Comparison of ENCODE assay signal across 2 cellular contexts in genomic region chr16:86591270-86591669, GRCh38.
TF ChIP-seq lines count a peak whose summit lies in the region.

No MANE protein-coding gene starts in this region.

TF ChIP-seq in HepG2, 621 proteins besides CTCF, POLR2A, EP300 and RAD21:
- peak; percentile 27 for TF ChIP-seq ZNF282 (IDR thresholded peaks at IDR 0.05; ENCODE audit: partially characterized antibody)
- peak; percentile 98 for TF ChIP-seq CREB1 (IDR thresholded peaks at IDR 0.05)
- TF ChIP-seq CREB1 (CRISPR knock-in tag; IDR thresholded peaks at IDR 0.05), result no peak
- TF ChIP-seq TCF12 (IDR thresholded peaks at IDR 0.05), result no peak
- TF ChIP-seq TCF12 (CRISPR knock-in tag; IDR thresholded peaks at IDR 0.05), result no peak
- TF ChIP-seq FOXP1 (IDR thresholded peaks at IDR 0.05), result 0 out of 2 replicates have a peak, but pooled peaks have one; percentile 21
- TF ChIP-seq FOXP1 (CRISPR knock-in tag; IDR thresholded peaks at IDR 0.05), result no peak
- 0 out of 2 replicates have a peak, but pooled peaks have one; percentile 38 for TF ChIP-seq ATF7 (IDR thresholded peaks at IDR 0.05)
- no peak for TF ChIP-seq ATF7 (CRISPR knock-in tag; IDR thresholded peaks at IDR 0.05)
- 0 out of 2 replicates have a peak, but pooled peaks have one; percentile 68 for TF ChIP-seq ZNF207 (IDR thresholded peaks at IDR 0.05; ENCODE audit: borderline replicate concordance)
- TF ChIP-seq LCORL (IDR thresholded peaks at IDR 0.05), result peak; percentile 48; the same call in 1 of the 2 replicates
- TF ChIP-seq LCORL (CRISPR knock-in tag; IDR thresholded peaks at IDR 0.05), result no peak
- peak; percentile 65 for TF ChIP-seq PHB2 (IDR thresholded peaks at IDR 0.05; ENCODE audit: partially characterized antibody)
- no peak for TF ChIP-seq ETV6 (CRISPR knock-in tag; conservative IDR thresholded peaks at IDR 0.05)

TF ChIP-seq in K562, 482 proteins besides CTCF, POLR2A, EP300 and RAD21:
- TF ChIP-seq THRA (IDR thresholded peaks at IDR 0.05) (no peak), KDM5B (IDR thresholded peaks at IDR 0.05; ENCODE audit: insufficient replicate concordance, low read depth, low read length) (no peak), HDAC1 (IDR thresholded peaks at IDR 0.05) (0 out of 4 replicates have a peak, but pooled peaks of 1 of the 2 experiments have one; percentile 27), SMARCC2 (IDR thresholded peaks at IDR 0.05; ENCODE audit: low read depth) (no peak), EHMT2 (IDR thresholded peaks at IDR 0.05) (no peak), KDM1A (IDR thresholded peaks at IDR 0.05) (peak; percentile 14 to 16; a peak in 1 of 4 replicates), RBM39 (optimal IDR thresholded peaks at IDR 0.05; ENCODE audit: low read depth, low read length) (no peak), SETDB1 (IDR thresholded peaks at IDR 0.05; ENCODE audit: low read length) (no peak), E2F1 (CRISPR knock-in tag; IDR thresholded peaks at IDR 0.05) (no peak), MYC (IDR thresholded peaks at IDR 0.05; ENCODE audit: low read depth, low read length) (no peak), MYC (CRISPR knock-in tag; IDR thresholded peaks at IDR 0.05; ENCODE audit: borderline replicate concordance, low read depth) (no peak), ZBTB26 (CRISPR knock-in tag; IDR thresholded peaks at IDR 0.05) (0 out of 2 replicates have a peak, but pooled peaks have one; percentile 37), EWSR1 (IDR thresholded peaks at IDR 0.05; ENCODE audit: borderline replicate concordance, low read depth, partially characterized antibody) (no peak)
